Comparison of ENCODE assay signal across 8 cellular contexts in genomic region chr10:87816842-87817178, GRCh38. TPM values are rescaled to one million over a fixed set of nuclear protein-coding genes. Genes with fewer than 3 reads are reported as not detected.
DNase-seq lines count a peak whose midpoint lies in the region; ATAC-seq lines count a peak whose summit lies in the region.

No MANE protein-coding gene starts in this region.

- H2AFZ ChIP-seq in ACC112 (ENCODE audit: low read length, unreplicated experiment) = no peak overlapping the region

- no peak overlapping the region for H2BK15ac ChIP-seq in mesendoderm (replicated peaks; ENCODE audit: low read depth)

- H3K36me3 ChIP-seq in ACC112 (ENCODE audit: insufficient read depth, low read length) (peaks cover 24% of the 10 kb centered on the region), adipocyte (ENCODE audit: control insufficient read depth, insufficient read depth, low read length, severe bottlenecking) (peaks cover 11% of the 10 kb centered on the region), mesendoderm (ENCODE audit: control insufficient read depth, insufficient read depth, low read length) (no peaks in the 10 kb centered on the region)

- no peak overlapping the region for H4K5ac ChIP-seq in mesendoderm (ENCODE audit: low read length)

- H2AK5ac ChIP-seq in mesendoderm (ENCODE audit: low read length) = no peak overlapping the region

- no peak overlapping the region for H3K23ac ChIP-seq in mesendoderm (ENCODE audit: low read length)

- no peak overlapping the region for H3K56ac ChIP-seq in mesendoderm (ENCODE audit: low read length)

- H3K4me3 ChIP-seq in ACC112 (ENCODE audit: low read depth, low read length) (peak overlapping the region; percentile 81), adipocyte (ENCODE audit: low read length) (peak overlapping the region; percentile 99), mesendoderm (ENCODE audit: low read length) (no peak overlapping the region)

- H3K4me1 ChIP-seq in ACC112 (ENCODE audit: control insufficient read depth, insufficient read depth, low read length, unreplicated experiment) (peaks cover 11% of the 10 kb centered on the region), adipocyte (ENCODE audit: control insufficient read depth, insufficient read depth, low read length) (peaks cover 26% of the 10 kb centered on the region), mesendoderm (ENCODE audit: control insufficient read depth, low read depth, low read length) (no peaks in the 10 kb centered on the region)

- WGBS in mesendoderm (ENCODE audit: extremely low coverage, insufficient coverage, low lambda C conversion rate) = no CpG with 5 or more reads among the region's 4 CpGs

- H3K4me2 ChIP-seq in mesendoderm (ENCODE audit: low read length) = peak overlapping the region; percentile 11

- H3K79me1 ChIP-seq in mesendoderm (ENCODE audit: low read length) = peaks cover 1% of the 10 kb centered on the region

- no peak overlapping the region for H2BK120ac ChIP-seq in mesendoderm (ENCODE audit: low read depth, low read length)

- H3K4ac ChIP-seq in mesendoderm (ENCODE audit: low read depth, low read length) = no peak overlapping the region

- H3K79me2 ChIP-seq in ACC112 (ENCODE audit: control insufficient read depth, insufficient read depth, low read length, unreplicated experiment) (peaks cover 53% of the 10 kb centered on the region), mesendoderm (ENCODE audit: control insufficient read depth, insufficient read depth, low read length) (peaks cover 23% of the 10 kb centered on the region)

- H2BK5ac ChIP-seq in mesendoderm (ENCODE audit: low read length) = no peak overlapping the region

- H3K9ac ChIP-seq in adipocyte (ENCODE audit: low read length) = peak overlapping the region; percentile 95
- no peak overlapping the region for H3K9ac ChIP-seq in mesendoderm (ENCODE audit: low read length)

- H3K27me3 ChIP-seq in ACC112 (ENCODE audit: insufficient read depth, low read length) (no peaks in the 10 kb centered on the region), adipocyte (replicated peaks; ENCODE audit: control insufficient read depth, insufficient read depth, low read length) (no peaks in the 10 kb centered on the region), mesendoderm (ENCODE audit: insufficient read depth, low read length, poor library complexity) (no peaks in the 10 kb centered on the region)

- H3K27ac ChIP-seq in ACC112 (ENCODE audit: low read depth, low read length) = peak overlapping the region; percentile 67; the same call in 1 of the 2 replicates
- no peak overlapping the region for H3K27ac ChIP-seq in mesendoderm (ENCODE audit: low read depth, low read length)

- peak; percentile 43 for DNase-seq in HT-29 (ENCODE audit: low spot score)
- DNase-seq in adipocyte (ENCODE audit: low read depth) = peak; percentile 4
- DNase-seq in mesendoderm = no peak
- DNase-seq in NCI-H345 (lab: John Stamatoyannopoulos, UW) = no peak
- DNase-seq in T1000 (lab: John Stamatoyannopoulos, UW) = no peak

- no peaks in the 10 kb centered on the region for H3K9me3 ChIP-seq in adipocyte (ENCODE audit: control insufficient read depth, low read length)

- H3K18ac ChIP-seq in mesendoderm (ENCODE audit: low read length) = no peak overlapping the region

- ATAC-seq in HG03442 (IDR thresholded peaks at IDR 0.05; ENCODE audit: unreplicated experiment) = no peak
- ATAC-seq in HG03439 (IDR thresholded peaks at IDR 0.05; ENCODE audit: unreplicated experiment) = no peak

- no peak overlapping the region for H4K8ac ChIP-seq in mesendoderm (ENCODE audit: low read depth, low read length)

RNA-seq across cellular contexts. Expression of gene ATAD1, which starts 1.2 kb away (rescaled TPM):
- 12.7 and 18.0 TPM in 2 replicates for total RNA-seq in HT-29 (2014; rRNA removed; shearing (Covaris generic))
- polyA plus RNA-seq in mesendoderm (2013, experiment 1 of 2) = 25.9 TPM
- polyA plus RNA-seq in mesendoderm (2013, experiment 2 of 2) = 26.5 TPM

RNA-seq across cellular contexts. Expression of gene KLLN, which starts 46.5 kb away (rescaled TPM):
- total RNA-seq in HT-29 (2014; rRNA removed; shearing (Covaris generic)) = 0.28 and 0.42 TPM in 2 replicates
- polyA plus RNA-seq in mesendoderm (2013, experiment 1 of 2) = 0.11 TPM
- polyA plus RNA-seq in mesendoderm (2013, experiment 2 of 2) = 0.15 TPM

RNA-seq across cellular contexts. Expression of gene PTEN, which starts 46.6 kb away (rescaled TPM):
- 38.0 and 49.9 TPM in 2 replicates for total RNA-seq in HT-29 (2014; rRNA removed; shearing (Covaris generic))
- 18.5 TPM for polyA plus RNA-seq in mesendoderm (2013, experiment 1 of 2)
- 18.1 TPM for polyA plus RNA-seq in mesendoderm (2013, experiment 2 of 2)

Comparison
In these comparisons a context has a peak if more than half of its experiments do, and no peak if none do; other contexts are left out.
1. DNase-seq: peak in HT-29 (single experiment) and adipocyte (single experiment); none in mesendoderm (single experiment), NCI-H345 (single experiment) and T1000 (single experiment).